12 cellular contexts compared by ENCODE assay signal in genomic region chr13:39379118-39379517, GRCh38.
DNase-seq lines count a peak whose midpoint lies in the region; ATAC-seq and TF ChIP-seq lines count a peak whose summit lies in the region.
"Had no signal": no experiment of that assay in that cellular context is flagged by ENCODE, and none has a peak within 500 bp of the region (broad histone marks: within the 10 kb centered on the region; RNA-seq: fewer than 3 reads in every experiment).

No MANE protein-coding gene starts in this region.

- H3K27me3 ChIP-seq in psoas muscle (ENCODE audit: insufficient read depth in 3 of 3, low read length in 2 of 3) (no peaks in the 10 kb centered on the region), uterus (no peaks in the 10 kb centered on the region)
- H3K27me3 ChIP-seq: brain microvascular endothelial cell, right lobe of liver had no signal

- TF ChIP-seq CTCF in psoas muscle (IDR thresholded peaks at IDR 0.05) (no peak), uterus (IDR thresholded peaks at IDR 0.05) (no peak)

- no peaks in the 10 kb centered on the region for H3K9me3 ChIP-seq in psoas muscle
- no peaks in the 10 kb centered on the region for H3K9me3 ChIP-seq in uterus
- H3K9me3 ChIP-seq: right lobe of liver had no signal

- intact Hi-C loops in psoas muscle (cut with DNase I): no loop called here
- intact Hi-C loops in uterus (cut with DNase I; ENCODE audit: low total_unique reads): no loop called here

- H3K4me3 ChIP-seq in psoas muscle (no peak overlapping the region), uterus (no peak overlapping the region)
- H3K4me3 ChIP-seq: right lobe of liver had no signal

- DNase-seq in NAMALWA (ENCODE audit: low spot score): peak; percentile 14
- DNase-seq in psoas muscle: no peak
- no peak for DNase-seq in uterus
- no peak for DNase-seq in ACHN
- DNase-seq in COR-L47 (lab: John Stamatoyannopoulos, UW): no peak
- DNase-seq: activated T-cell treated with anti-CD3 and anti-CD28 coated beads, Interleukin-2, amount 50 U/mL, for 24 hours; brain microvascular endothelial cell; NCI-H187; right lobe of liver had no signal

- 82 to 88% (median 85%) methylated on average over 2 of the region's 2 CpGs for WGBS in psoas muscle, 3 donors

- no peak overlapping the region for H3K27ac ChIP-seq in psoas muscle
- no peak overlapping the region for H3K27ac ChIP-seq in uterus
- H3K27ac ChIP-seq: brain microvascular endothelial cell, right lobe of liver had no signal

- no peaks in the 10 kb centered on the region for H3K36me3 ChIP-seq in psoas muscle (ENCODE audit: insufficient read depth in 1 of 2, low read depth in 1 of 2)
- H3K36me3 ChIP-seq in uterus: no peaks in the 10 kb centered on the region
- H3K36me3 ChIP-seq: brain microvascular endothelial cell, right lobe of liver had no signal

- TF ChIP-seq POLR2A in uterus (IDR thresholded peaks at IDR 0.05): no peak

- H3K4me1 ChIP-seq in psoas muscle (no peaks in the 10 kb centered on the region), uterus (peaks cover 0 to 5% of the 10 kb centered on the region in 2 donors)
- H3K4me1 ChIP-seq: right lobe of liver had no signal

- ATAC-seq in GM18520 (IDR thresholded peaks at IDR 0.05; ENCODE audit: unreplicated experiment) (peak; percentile 97), GM21367 (IDR thresholded peaks at IDR 0.05; ENCODE audit: unreplicated experiment) (peak; percentile 83), HG02973 (IDR thresholded peaks at IDR 0.05; ENCODE audit: unreplicated experiment) (peak; percentile 84), psoas muscle (no peak)
- ATAC-seq: right lobe of liver had no signal

- in situ Hi-C loops in ACHN (cut with HindIII; ENCODE audit: low pct_ligation_motif_present, low pct_unique_long_range_greater_than_20kb, low sequenced_read_pairs): no loop called here

Comparison
In these comparisons a context has a peak if more than half of its experiments do, and no peak if none do; other contexts are left out.
1. ATAC-seq: peak in GM18520 (single experiment), GM21367 (single experiment) and HG02973 (single experiment); none in psoas muscle (0 of 4).